19 cellular contexts compared by ENCODE assay signal in genomic region chr17:17553217-17554195, GRCh38.
"Had no signal": no experiment of that assay in that cellular context is flagged by ENCODE, and none has a peak within 500 bp of the region (broad histone marks: within the 10 kb centered on the region; RNA-seq: fewer than 3 reads in every experiment).

No MANE protein-coding gene starts in this region.

- H3K4me2 ChIP-seq: SK-N-SH had no signal

- H3K27ac Mint-ChIP-seq: activated B cell treated with CpG ODN at 0.5 μM for 24 hours; activated CD4-positive, alpha-beta memory T cell treated with anti-CD3 and anti-CD28 coated beads for 36 hours; activated CD8-positive, alpha-beta memory T cell treated with anti-CD3 and anti-CD28 coated beads, Interleukin-2, amount 10 ng/mL, durations not matched to agents 7 days and 5 days; activated naive CD8-positive, alpha-beta T cell treated with anti-CD3 and anti-CD28 coated beads for 36 hours; activated T-helper 17 cell treated with anti-CD3 and anti-CD28 coated beads, Interleukin-2, amount 50 U/mL, for 72 hours; memory B cell; stimulated activated naive CD8-positive, alpha-beta T cell treated with anti-CD3 and anti-CD28 coated beads, Interleukin-15, Interleukin-2, amounts not matched to agents 100 ng/mL and 50 ng/mL, for 24 hours; T-helper 2 cell treated with Interferon-gamma antibody and Interleukin-4, amounts not matched to agents 5 μg/mL and 100 μg/mL, for 36 hours; type B pancreatic cell had no signal

- H3K9me3 Mint-ChIP-seq: activated B cell treated with CpG ODN at 0.5 μM for 24 hours; activated CD4-positive, alpha-beta memory T cell treated with anti-CD3 and anti-CD28 coated beads for 36 hours; activated naive CD8-positive, alpha-beta T cell treated with anti-CD3 and anti-CD28 coated beads for 36 hours; activated T-helper 17 cell treated with anti-CD3 and anti-CD28 coated beads, Interleukin-2, amount 50 U/mL, for 72 hours; effector memory CD8-positive, alpha-beta T cell; memory B cell; naive B cell; stimulated activated naive CD8-positive, alpha-beta T cell treated with anti-CD3 and anti-CD28 coated beads, Interleukin-15, Interleukin-2, amounts not matched to agents 100 ng/mL and 50 ng/mL, for 24 hours; T-helper 2 cell treated with Interferon-gamma antibody and Interleukin-4, amounts not matched to agents 5 μg/mL and 100 μg/mL, for 36 hours; type B pancreatic cell had no signal

- H3K27me3 Mint-ChIP-seq: activated B cell treated with CpG ODN at 0.5 μM for 24 hours; activated CD4-positive, alpha-beta memory T cell treated with anti-CD3 and anti-CD28 coated beads for 36 hours; activated CD8-positive, alpha-beta memory T cell treated with anti-CD3 and anti-CD28 coated beads, Interleukin-2, amount 10 ng/mL, durations not matched to agents 7 days and 5 days; activated naive CD8-positive, alpha-beta T cell treated with anti-CD3 and anti-CD28 coated beads for 36 hours; activated T-helper 17 cell treated with anti-CD3 and anti-CD28 coated beads, Interleukin-2, amount 50 U/mL, for 72 hours; effector memory CD8-positive, alpha-beta T cell; memory B cell; naive B cell; stimulated activated naive CD8-positive, alpha-beta T cell treated with anti-CD3 and anti-CD28 coated beads, Interleukin-15, Interleukin-2, amounts not matched to agents 100 ng/mL and 50 ng/mL, for 24 hours; type B pancreatic cell had no signal

- H3K9me3 ChIP-seq: mucosa of descending colon, SK-N-SH had no signal

- H3K4me1 Mint-ChIP-seq: activated CD8-positive, alpha-beta memory T cell treated with anti-CD3 and anti-CD28 coated beads, Interleukin-2, amount 10 ng/mL, durations not matched to agents 7 days and 5 days; activated naive CD8-positive, alpha-beta T cell treated with anti-CD3 and anti-CD28 coated beads for 36 hours; activated T-helper 17 cell treated with anti-CD3 and anti-CD28 coated beads, Interleukin-2, amount 50 U/mL, for 72 hours had no signal

- H3K9ac ChIP-seq: SK-N-SH had no signal

- H3K4me3 Mint-ChIP-seq: activated B cell treated with CpG ODN at 0.5 μM for 24 hours; activated CD4-positive, alpha-beta memory T cell treated with anti-CD3 and anti-CD28 coated beads for 36 hours; activated CD8-positive, alpha-beta memory T cell treated with anti-CD3 and anti-CD28 coated beads, Interleukin-2, amount 10 ng/mL, durations not matched to agents 7 days and 5 days; activated naive CD8-positive, alpha-beta T cell treated with anti-CD3 and anti-CD28 coated beads for 36 hours; activated T-helper 17 cell treated with anti-CD3 and anti-CD28 coated beads, Interleukin-2, amount 50 U/mL, for 72 hours; effector memory CD8-positive, alpha-beta T cell; memory B cell; naive B cell; stimulated activated naive CD8-positive, alpha-beta T cell treated with anti-CD3 and anti-CD28 coated beads, Interleukin-15, Interleukin-2, amounts not matched to agents 100 ng/mL and 50 ng/mL, for 24 hours; T-helper 2 cell treated with Interferon-gamma antibody and Interleukin-4, amounts not matched to agents 5 μg/mL and 100 μg/mL, for 36 hours; type B pancreatic cell had no signal

- DNase-seq: activated B cell treated with CpG ODN at 0.5 μM for 24 hours; activated CD4-positive, alpha-beta memory T cell treated with anti-CD3 and anti-CD28 coated beads for 36 hours; activated CD4-positive, alpha-beta T cell treated with anti-CD3 and anti-CD28 coated beads for 4 hours; activated CD8-positive, alpha-beta memory T cell treated with anti-CD3 and anti-CD28 coated beads, Interleukin-2, amount 10 ng/mL, durations not matched to agents 7 days and 5 days; activated naive CD4-positive, alpha-beta T cell; activated naive CD8-positive, alpha-beta T cell treated with anti-CD3 and anti-CD28 coated beads for 36 hours; amniotic stem cell; effector memory CD8-positive, alpha-beta T cell; naive B cell; retina; SK-N-SH had no signal

- H3K36me3 Mint-ChIP-seq: activated CD4-positive, alpha-beta memory T cell treated with anti-CD3 and anti-CD28 coated beads for 36 hours; activated CD8-positive, alpha-beta memory T cell treated with anti-CD3 and anti-CD28 coated beads, Interleukin-2, amount 10 ng/mL, durations not matched to agents 7 days and 5 days; activated naive CD8-positive, alpha-beta T cell treated with anti-CD3 and anti-CD28 coated beads for 36 hours; memory B cell; naive B cell; type B pancreatic cell had no signal

- H3K4me3 ChIP-seq: mucosa of descending colon had no signal

- H3K9me2 ChIP-seq: SK-N-SH had no signal

- FAIRE-seq: keratinocyte, TTC549 had no signal
